In genomic region chr20:924639-925038, GRCh38 we compare ENCODE assay signal across 13 cellular contexts. TPM values are rescaled to one million over a fixed set of nuclear protein-coding genes. Genes with fewer than 3 reads are reported as not detected.
"Had no signal": no experiment of that assay in that cellular context is flagged by ENCODE, and none has a peak within 500 bp of the region (broad histone marks: within the 10 kb centered on the region; RNA-seq: fewer than 3 reads in every experiment).

No MANE protein-coding gene starts in this region.

- H3K36me3 ChIP-seq: esophagus squamous epithelium had no signal

- H3K9ac ChIP-seq: parathyroid adenoma had no signal

- H3K4me3 ChIP-seq: esophagus squamous epithelium, skin epidermis had no signal

- H3K79me2 ChIP-seq: parathyroid adenoma had no signal

- DNase-seq: activated CD4-positive, alpha-beta T cell treated with anti-CD3 and anti-CD28 coated beads for 48 hours; activated CD8-positive, alpha-beta T cell treated with anti-CD3 and anti-CD28 coated beads, Interleukin-2, amount 10 ng/mL, durations not matched to agents 7 days and 5 days; activated naive CD4-positive, alpha-beta T cell; esophagus squamous epithelium; foreskin keratinocyte; left ventricle myocardium superior; retina; trophoblast cell had no signal

- H3K4me1 ChIP-seq: esophagus squamous epithelium, foreskin keratinocyte, parathyroid adenoma had no signal

- H3K27ac ChIP-seq: esophagus squamous epithelium, foreskin keratinocyte, parathyroid adenoma, skin epidermis had no signal

- H3K27me3 ChIP-seq: foreskin keratinocyte had no signal

- ATAC-seq: activated CD8-positive, alpha-beta T cell treated with anti-CD3 and anti-CD28 coated beads, Interleukin-2, amount 10 ng/mL, durations not matched to agents 7 days and 5 days; foreskin keratinocyte; left ventricle myocardium superior; stimulated activated memory B cell treated with anti-CD40 and anti-IgM and Interleukin-4, amounts not matched to agents 10 μg/mL and 1 μg/mL and 100 μg/mL, for 72 hours had no signal

- H3K9me3 ChIP-seq: esophagus squamous epithelium had no signal

- H2AFZ ChIP-seq: parathyroid adenoma had no signal

RNA-seq across cellular contexts. Expression of gene ANGPT4, which starts 8.5 kb away (rescaled TPM):
- total RNA-seq: activated CD8-positive, alpha-beta T cell treated with anti-CD3 and anti-CD28 coated beads, Interleukin-2, amount 10 ng/mL, durations not matched to agents 7 days and 5 days; activated T-helper 1 cell treated with anti-CD3 and anti-CD28 coated beads, Interleukin-12 subunit alpha, Interleukin-12 subunit beta, Interleukin-2, Interleukin-4 antibody, amounts not matched to agents 30 ng/mL and 10 ng/mL and 1 ng/mL, durations not matched to agents 14 hours and 24 hours and 36 hours; foreskin keratinocyte had no signal
- polyA plus RNA-seq: foreskin keratinocyte, keratinocyte had no signal
